1 cellular context compared by ENCODE assay signal in the genomic region with DNA sequence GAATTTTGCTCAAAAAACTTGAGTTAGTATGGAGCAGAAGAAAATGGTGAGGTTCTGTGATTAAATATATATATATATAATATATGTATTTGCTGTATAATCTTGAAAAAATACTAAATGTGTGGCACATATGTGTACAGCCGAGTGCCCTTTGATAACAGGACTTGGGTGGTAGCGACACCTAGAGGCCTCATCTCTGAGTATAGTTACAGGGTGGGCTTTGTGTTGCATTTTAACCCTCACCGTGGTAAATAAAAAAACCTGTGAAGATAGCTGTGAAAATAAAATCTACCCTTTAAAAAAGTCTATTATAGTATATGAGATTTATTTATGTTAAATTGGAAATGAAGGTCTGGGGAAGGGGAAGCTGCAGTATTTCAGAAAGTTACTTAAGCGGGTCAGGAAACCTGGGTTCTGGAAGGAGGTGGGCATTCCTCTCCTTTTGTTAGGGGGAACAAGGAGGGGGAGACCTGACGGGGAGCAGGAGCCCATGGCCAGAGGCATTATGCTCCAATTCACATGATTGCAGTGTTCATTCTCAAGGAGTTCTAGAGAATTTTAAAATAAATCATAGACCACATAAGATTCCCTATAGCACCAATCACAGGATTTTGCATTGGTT.
TF ChIP-seq lines count a peak whose summit lies in the region.

No MANE protein-coding gene starts in this region.

TF ChIP-seq in HCT116, 20 proteins besides CTCF, POLR2A, EP300 and RAD21 (continued from another document):
- TF ChIP-seq, protein P1, sequence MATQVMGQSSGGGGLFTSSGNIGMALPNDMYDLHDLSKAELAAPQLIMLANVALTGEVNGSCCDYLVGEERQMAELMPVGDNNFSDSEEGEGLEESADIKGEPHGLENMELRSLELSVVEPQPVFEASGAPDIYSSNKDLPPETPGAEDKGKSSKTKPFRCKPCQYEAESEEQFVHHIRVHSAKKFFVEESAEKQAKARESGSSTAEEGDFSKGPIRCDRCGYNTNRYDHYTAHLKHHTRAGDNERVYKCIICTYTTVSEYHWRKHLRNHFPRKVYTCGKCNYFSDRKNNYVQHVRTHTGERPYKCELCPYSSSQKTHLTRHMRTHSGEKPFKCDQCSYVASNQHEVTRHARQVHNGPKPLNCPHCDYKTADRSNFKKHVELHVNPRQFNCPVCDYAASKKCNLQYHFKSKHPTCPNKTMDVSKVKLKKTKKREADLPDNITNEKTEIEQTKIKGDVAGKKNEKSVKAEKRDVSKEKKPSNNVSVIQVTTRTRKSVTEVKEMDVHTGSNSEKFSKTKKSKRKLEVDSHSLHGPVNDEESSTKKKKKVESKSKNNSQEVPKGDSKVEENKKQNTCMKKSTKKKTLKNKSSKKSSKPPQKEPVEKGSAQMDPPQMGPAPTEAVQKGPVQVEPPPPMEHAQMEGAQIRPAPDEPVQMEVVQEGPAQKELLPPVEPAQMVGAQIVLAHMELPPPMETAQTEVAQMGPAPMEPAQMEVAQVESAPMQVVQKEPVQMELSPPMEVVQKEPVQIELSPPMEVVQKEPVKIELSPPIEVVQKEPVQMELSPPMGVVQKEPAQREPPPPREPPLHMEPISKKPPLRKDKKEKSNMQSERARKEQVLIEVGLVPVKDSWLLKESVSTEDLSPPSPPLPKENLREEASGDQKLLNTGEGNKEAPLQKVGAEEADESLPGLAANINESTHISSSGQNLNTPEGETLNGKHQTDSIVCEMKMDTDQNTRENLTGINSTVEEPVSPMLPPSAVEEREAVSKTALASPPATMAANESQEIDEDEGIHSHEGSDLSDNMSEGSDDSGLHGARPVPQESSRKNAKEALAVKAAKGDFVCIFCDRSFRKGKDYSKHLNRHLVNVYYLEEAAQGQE (IDR thresholded peaks at IDR 0.05; ENCODE audit: low read depth): no peak
- TF ChIP-seq ZFX (IDR thresholded peaks at IDR 0.05) (no peak), MAX (IDR thresholded peaks at IDR 0.05) (no peak), ELF1 (IDR thresholded peaks at IDR 0.05; ENCODE audit: borderline replicate concordance, low read depth) (no peak), FOSL1 (IDR thresholded peaks at IDR 0.05; ENCODE audit: low read depth) (no peak)
